ENCODE assay signal across 8 cellular contexts in the genomic region with DNA sequence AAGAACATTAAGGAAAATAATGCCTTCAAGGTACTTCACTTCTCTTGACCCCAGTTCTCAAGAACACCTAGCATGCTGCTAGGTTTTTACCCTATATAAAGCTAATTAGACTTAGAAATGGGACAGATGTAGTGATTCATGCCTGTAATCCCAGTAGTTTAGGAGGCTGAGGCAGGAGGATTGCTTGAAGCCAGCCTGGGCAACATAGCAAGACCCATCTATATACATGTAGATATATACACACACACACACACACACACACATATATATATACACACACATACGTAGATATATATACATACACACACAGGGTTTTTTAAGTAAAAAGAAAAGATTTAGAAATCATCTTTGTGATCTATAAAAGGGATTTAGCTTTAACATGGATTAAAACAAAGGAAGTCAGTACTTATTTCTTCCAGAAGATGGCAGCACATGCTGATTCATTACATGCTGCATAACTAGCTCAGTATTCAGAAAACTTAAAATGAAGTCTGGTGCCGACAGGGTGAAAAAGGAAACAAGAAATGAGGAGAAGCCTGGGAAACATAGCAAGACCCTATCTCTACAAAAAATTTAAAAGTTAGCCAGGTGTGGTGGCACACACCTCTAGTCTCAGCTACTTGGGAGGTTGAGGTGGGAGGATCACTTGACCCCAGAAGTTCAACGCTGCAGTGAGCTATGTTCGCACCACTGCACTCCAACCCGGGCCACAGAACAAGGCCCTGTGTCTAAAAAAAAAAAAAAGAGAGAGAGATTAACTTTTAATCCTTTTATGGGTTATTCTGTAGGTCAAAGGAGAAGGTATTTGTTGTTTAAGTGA. TPM values are rescaled to one million over a fixed set of nuclear protein-coding genes. Genes with fewer than 3 reads are reported as not detected.
A peak's percentile ranks its signal among the peaks of the same experiment; 100 is the strongest.
DNase-seq lines count a peak whose midpoint lies in the region; ATAC-seq, FAIRE-seq and TF ChIP-seq lines count a peak whose summit lies in the region.

No MANE protein-coding gene starts in this region.

- H3K9me3 Mint-ChIP-seq in activated T-cell treated with anti-CD3 and anti-CD28 coated beads, Interleukin-2, amount 50 U/mL, for 4 hours: no peaks in the 10 kb centered on the region

- H3K27ac ChIP-seq in pancreas: no peak overlapping the region

- intact Hi-C loops in pancreas (cut with DNase I): loop anchor here in 2 of 3 donors (10.0 kb wide), 1 partner anchor 312 kb away; no protein-coding TSS in a partner anchor

- TF ChIP-seq CTCF in GM10266 (IDR thresholded peaks at IDR 0.05; ENCODE audit: control insufficient read depth, insufficient read depth, low read depth, missing control alignments) (peak; percentile 68), pancreas (IDR thresholded peaks at IDR 0.05) (peak; percentile 30 to 72 (median 64))

- no peaks in the 10 kb centered on the region for H3K9me3 ChIP-seq in pancreas

- whole genome bisulfite sequencing in pancreas, 2 donors: 50 to 53% methylated on average over 5 of the region's 5 CpGs

- H3K4me1 Mint-ChIP-seq in activated T-cell treated with anti-CD3 and anti-CD28 coated beads, Interleukin-2, amount 50 U/mL, for 4 hours (ENCODE audit: low read depth): peaks cover 4% of the 10 kb centered on the region

- H3K27me3 Mint-ChIP-seq in activated T-cell treated with anti-CD3 and anti-CD28 coated beads, Interleukin-2, amount 50 U/mL, for 4 hours (ENCODE audit: low read depth): no peaks in the 10 kb centered on the region

- no peaks in the 10 kb centered on the region for H3K27me3 ChIP-seq in pancreas

- H3K4me3 ChIP-seq in pancreas: no peak overlapping the region

- FAIRE-seq in frontal cortex (lab: Jason Lieb, UNC): peak; percentile 94
- peak; percentile 93 for FAIRE-seq in pancreas (lab: Jason Lieb, UNC)

- DNase-seq in Ammon's horn (ENCODE audit: low spot score): peak; percentile 76
- peak; percentile 49 for DNase-seq in GM10266 (ENCODE audit: extremely low spot score)
- peak; percentile 15 for DNase-seq in NCI-H2081 treated with DMSO at 0.1 percent for 48 hours (lab: John Stamatoyannopoulos, UW)
- no peak for DNase-seq in activated T-cell treated with anti-CD3 and anti-CD28 coated beads, Interleukin-2, amount 50 U/mL, for 4 hours
- DNase-seq in frontal cortex (ENCODE audit: low spot score in 2 of 2): peak; percentile 16 to 48
- no peak for DNase-seq in pancreas
- no peak for DNase-seq in stimulated activated naive CD4-positive, alpha-beta T cell treated with Interleukin-2 at 50 U/mL for 16 hours (lab: John Stamatoyannopoulos, UW)

- ATAC-seq in activated T-cell treated with anti-CD3 and anti-CD28 coated beads, Interleukin-2, amount 50 U/mL, for 4 hours: peak; percentile 67 to 82
- peak; percentile 80 to 93 (median 92) for ATAC-seq in pancreas
- ATAC-seq in GM21528 (IDR thresholded peaks at IDR 0.05; ENCODE audit: low FRiP score, unreplicated experiment): no peak

- H3K4me1 ChIP-seq in pancreas: peaks cover 0 to 4% (median 3%) of the 10 kb centered on the region in 3 donors

- H3K36me3 Mint-ChIP-seq in activated T-cell treated with anti-CD3 and anti-CD28 coated beads, Interleukin-2, amount 50 U/mL, for 4 hours (ENCODE audit: insufficient read depth): peaks cover 13% of the 10 kb centered on the region

- peaks cover 0 to 33% (median 17%) of the 10 kb centered on the region in 3 donors for H3K36me3 ChIP-seq in pancreas

- H3K4me3 Mint-ChIP-seq in activated T-cell treated with anti-CD3 and anti-CD28 coated beads, Interleukin-2, amount 50 U/mL, for 4 hours: peak overlapping the region; percentile 53

RNA-seq across cellular contexts. Expression of a gene that starts 28.5 kb away (rescaled TPM):
- total RNA-seq in activated T-cell treated with anti-CD3 and anti-CD28 coated beads, Interleukin-2, amount 50 U/mL, for 4 hours: 10 to 100 TPM; 82.6 to 86.0 (median 85.7) TPM
- total RNA-seq in frontal cortex (96.2 TPM), pancreas (10 to 100 TPM in 4 of 6 donors, 1 to 10 TPM in 2; 9.9 to 18.3 (median 14.0) TPM)
- polyA plus RNA-seq in pancreas: 10 to 100 TPM; 29.6 to 38.7 TPM

Comparison
In these comparisons a context has a peak if more than half of its experiments do, and no peak if none do; other contexts are left out.
1. DNase-seq: peak in Ammon's horn (single experiment), GM10266 (single experiment), NCI-H2081 treated with DMSO at 0.1 percent for 48 hours (single experiment) and frontal cortex (2 of 2); none in activated T-cell treated with anti-CD3 and anti-CD28 coated beads, Interleukin-2, amount 50 U/mL, for 4 hours (single experiment), pancreas (0 of 6) and stimulated activated naive CD4-positive, alpha-beta T cell treated with Interleukin-2 at 50 U/mL for 16 hours (single experiment).